Comparison of ENCODE assay signal across 23 cellular contexts in genomic region chr11:111026241-111026640, GRCh38.
"Had no signal": no experiment of that assay in that cellular context is flagged by ENCODE, and none has a peak within 500 bp of the region (broad histone marks: within the 10 kb centered on the region; RNA-seq: fewer than 3 reads in every experiment).

No MANE protein-coding gene starts in this region.

- H3K4me3 ChIP-seq: MG63 had no signal

- H3K36me3 Mint-ChIP-seq: T-cell had no signal

- H3K9me2 ChIP-seq: SK-N-SH had no signal

- H3K4me3 Mint-ChIP-seq: T-cell; T-helper 1 cell treated with Interleukin-12 subunit alpha and Interleukin-12 subunit beta and Interleukin-4 antibody, amounts not matched to agents 30 μg/mL and 1 μg/mL, for 36 hours had no signal

- ATAC-seq: HepG2, Panc1, PC-3, T-cell had no signal

- H3K4me2 ChIP-seq: SK-N-SH had no signal

- DNase-seq: IMR-90, Karpas-422, KG1, MG63, NCI-H1092, NCI-H1105 treated with DMSO at 0.1 percent for 48 hours, NCI-H1436 treated with DMSO at 0.1 percent for 48 hours, NCI-H187, NCI-H2029 treated with DMSO at 0.1 percent for 48 hours, NCI-H345, NCI-H446 treated with DMSO at 0.1 percent for 48 hours, NCI-H524, NCI-H526 treated with DMSO at 0.1 percent for 48 hours, NCI-H774, PC-3, SHP77, SK-N-SH, SW 1271, T-cell had no signal

- H3K4me1 Mint-ChIP-seq: T-cell had no signal

- H3K36me3 ChIP-seq: MG63 had no signal

- H3K27ac ChIP-seq: RWPE1 had no signal

- H3K9me3 Mint-ChIP-seq: T-helper 1 cell treated with Interleukin-12 subunit alpha and Interleukin-12 subunit beta and Interleukin-4 antibody, amounts not matched to agents 30 μg/mL and 1 μg/mL, for 36 hours had no signal

- H3K27ac Mint-ChIP-seq: T-cell; T-helper 1 cell treated with Interleukin-12 subunit alpha and Interleukin-12 subunit beta and Interleukin-4 antibody, amounts not matched to agents 30 μg/mL and 1 μg/mL, for 36 hours had no signal

- H3K9me3 ChIP-seq: MG63, SK-N-SH had no signal
